18 cellular contexts compared by ENCODE assay signal in the genomic region with DNA sequence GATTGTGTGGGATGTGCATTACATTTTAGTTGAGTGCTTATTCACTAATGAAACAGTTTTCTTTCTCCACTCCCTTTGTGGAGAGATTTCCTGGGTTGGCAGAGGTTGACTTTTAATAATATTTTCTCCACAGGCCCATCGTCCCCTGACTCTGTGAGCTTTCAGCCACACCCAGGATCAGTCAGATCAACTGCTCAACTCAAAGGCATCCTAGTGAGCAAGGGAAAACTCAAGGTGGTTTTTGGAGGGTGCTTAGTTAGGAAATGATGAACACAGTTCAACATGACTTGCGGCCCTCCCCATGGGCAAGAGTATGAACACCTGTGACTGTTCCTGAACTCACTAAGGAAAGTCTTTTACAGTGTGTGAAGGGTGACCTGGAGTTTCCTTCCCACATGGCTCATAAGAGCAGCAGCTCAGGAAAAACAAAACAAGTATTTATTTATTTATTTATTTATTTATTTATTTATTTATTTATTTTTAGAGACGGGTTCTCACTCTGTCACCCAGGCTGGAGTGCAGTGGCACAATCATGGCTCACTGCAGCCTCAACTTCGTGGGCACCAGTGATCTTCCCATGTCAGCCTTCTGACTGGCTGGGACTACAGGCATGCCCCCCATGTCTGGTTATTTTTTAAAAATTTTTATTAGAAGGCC. TPM values are rescaled to one million over a fixed set of nuclear protein-coding genes. Genes with fewer than 3 reads are reported as not detected.
DNase-seq lines count a peak whose midpoint lies in the region; ATAC-seq and TF ChIP-seq lines count a peak whose summit lies in the region.
"Had no signal": no experiment of that assay in that cellular context is flagged by ENCODE, and none has a peak within 500 bp of the region (broad histone marks: within the 10 kb centered on the region; RNA-seq: fewer than 3 reads in every experiment).

No MANE protein-coding gene starts in this region.

- no peaks in the 10 kb centered on the region for H3K27me3 ChIP-seq in GM23248 (replicated peaks; ENCODE audit: insufficient read depth)
- H3K27me3 ChIP-seq in lower lobe of right lung (ENCODE audit: low read depth), result no peaks in the 10 kb centered on the region

- 54 to 55% methylated on average over 4 of the region's 4 CpGs for whole genome bisulfite sequencing in GM23248 (ENCODE audit: low coverage in 1 of 2, low lambda C conversion rate in 2 of 2, missing lambda C conversion rate in 2 of 2), 2 experiments

- ATAC-seq in lower lobe of right lung, result no peak
- no peak for ATAC-seq in HG03045 (IDR thresholded peaks at IDR 0.05; ENCODE audit: unreplicated experiment)
- ATAC-seq in GM21825 (IDR thresholded peaks at IDR 0.05; ENCODE audit: unreplicated experiment), result no peak
- ATAC-seq: GM23338, HCT116 had no signal

- H3K9me3 ChIP-seq in GM23248 (ENCODE audit: low read depth) (no peaks in the 10 kb centered on the region), lower lobe of right lung (no peaks in the 10 kb centered on the region)

- TF ChIP-seq CTCF in epithelial cell of esophagus (IDR thresholded peaks at IDR 0.05; ENCODE audit: insufficient read depth, low read depth, low read length, missing control alignments) (no peak), lower lobe of right lung (IDR thresholded peaks at IDR 0.05) (no peak)

- no peaks in the 10 kb centered on the region for H3K36me3 ChIP-seq in GM23248 (ENCODE audit: low read depth)
- H3K36me3 ChIP-seq in lower lobe of right lung, result no peaks in the 10 kb centered on the region

- no peak overlapping the region for H2AFZ ChIP-seq in GM23248
- H2AFZ ChIP-seq: GM23338 had no signal

- in situ Hi-C loops in GM23248 (cut with MboI), result no loop called here

- intact Hi-C loops in lower lobe of right lung (cut with DNase I), result no loop called here

- peaks cover 15% of the 10 kb centered on the region; the same call in 1 of the 2 replicates for H3F3A ChIP-seq in GM23248 (ENCODE audit: insufficient read depth)

- H3K4me3 ChIP-seq in GM23248, result no peak overlapping the region
- no peak overlapping the region for H3K4me3 ChIP-seq in epithelial cell of esophagus (ENCODE audit: low read length)
- no peak overlapping the region for H3K4me3 ChIP-seq in lower lobe of right lung
- H3K4me3 ChIP-seq: GM23338, SK-N-MC had no signal

- no peak overlapping the region for H3K9ac ChIP-seq in GM23248

- no peaks in the 10 kb centered on the region for H3K9me2 ChIP-seq in GM23248 (ENCODE audit: insufficient read depth)

- peaks cover 20% of the 10 kb centered on the region for H3K4me1 ChIP-seq in GM23248 (ENCODE audit: insufficient read depth)
- peaks cover 19% of the 10 kb centered on the region for H3K4me1 ChIP-seq in lower lobe of right lung

- no peak overlapping the region for H3K4me2 ChIP-seq in GM23248 (ENCODE audit: unreplicated experiment)
- H3K4me2 ChIP-seq: GM23338 had no signal

- H3K27ac ChIP-seq in GM23248 (no peak overlapping the region), lower lobe of right lung (peak overlapping the region; percentile 7)
- H3K27ac ChIP-seq: SK-N-MC had no signal

- peak; percentile 46 for DNase-seq in GM23248
- DNase-seq in epithelial cell of esophagus (ENCODE audit: low read depth), result peak; percentile 60
- DNase-seq in lower lobe of right lung, result no peak
- no peak for DNase-seq in SKM-1 (lab: John Stamatoyannopoulos, UW; ENCODE audit: unreplicated experiment)
- DNase-seq in NCI-H1092 (lab: John Stamatoyannopoulos, UW), result no peak
- DNase-seq: CD8-positive, alpha-beta memory T cell; DMS79 treated with DMSO at 0.1 percent for 48 hours; KG1; NCI-H1048; NCI-H2081 treated with DMSO at 0.1 percent for 48 hours; NCI-H82 had no signal

- no peaks in the 10 kb centered on the region for H4K20me1 ChIP-seq in GM23248 (ENCODE audit: insufficient read depth)

- no peaks in the 10 kb centered on the region for H3K79me2 ChIP-seq in GM23248 (ENCODE audit: insufficient read depth)

RNA-seq across cellular contexts. Expression of gene ARL11, which starts 10.2 kb away (rescaled TPM):
- not detected in 2 replicates for total RNA-seq in GM23248 (2014; rRNA removed; shearing (Covaris generic))
- polyA plus RNA-seq in GM23248 (2016; fragmentation: Nextera tagmentation; extraction: Ambion mirVana), result not detected in 2 replicates
- 7.5 TPM for total RNA-seq in lower lobe of right lung
- polyA plus RNA-seq: AG04450, BJ had no signal

RNA-seq across cellular contexts. Expression of gene EBPL, which starts 52.7 kb away (rescaled TPM):
- total RNA-seq in GM23248 (2014; rRNA removed; shearing (Covaris generic)), result 54.3 and 68.3 TPM in 2 replicates
- polyA plus RNA-seq in GM23248 (2016; fragmentation: Nextera tagmentation; extraction: Ambion mirVana), result 65.0 and 67.7 TPM in 2 replicates
- total RNA-seq in lower lobe of right lung, result 48.4 TPM

RNA-seq across cellular contexts. Expression of gene RCBTB1, which starts 53.2 kb away (rescaled TPM):
- 9.5 and 14.5 TPM in 2 replicates for total RNA-seq in GM23248 (2014; rRNA removed; shearing (Covaris generic))
- 9.4 and 9.9 TPM in 2 replicates for polyA plus RNA-seq in GM23248 (2016; fragmentation: Nextera tagmentation; extraction: Ambion mirVana)
- 24.9 TPM for total RNA-seq in lower lobe of right lung

Comparison
In these comparisons a context has a peak if more than half of its experiments do, and no peak if none do; other contexts are left out.
1. DNase-seq: peak in GM23248 (single experiment) and epithelial cell of esophagus (single experiment); none in lower lobe of right lung (single experiment), SKM-1 (single experiment) and NCI-H1092 (single experiment).